Comparison of ENCODE assay signal across 8 cellular contexts in the genomic region with DNA sequence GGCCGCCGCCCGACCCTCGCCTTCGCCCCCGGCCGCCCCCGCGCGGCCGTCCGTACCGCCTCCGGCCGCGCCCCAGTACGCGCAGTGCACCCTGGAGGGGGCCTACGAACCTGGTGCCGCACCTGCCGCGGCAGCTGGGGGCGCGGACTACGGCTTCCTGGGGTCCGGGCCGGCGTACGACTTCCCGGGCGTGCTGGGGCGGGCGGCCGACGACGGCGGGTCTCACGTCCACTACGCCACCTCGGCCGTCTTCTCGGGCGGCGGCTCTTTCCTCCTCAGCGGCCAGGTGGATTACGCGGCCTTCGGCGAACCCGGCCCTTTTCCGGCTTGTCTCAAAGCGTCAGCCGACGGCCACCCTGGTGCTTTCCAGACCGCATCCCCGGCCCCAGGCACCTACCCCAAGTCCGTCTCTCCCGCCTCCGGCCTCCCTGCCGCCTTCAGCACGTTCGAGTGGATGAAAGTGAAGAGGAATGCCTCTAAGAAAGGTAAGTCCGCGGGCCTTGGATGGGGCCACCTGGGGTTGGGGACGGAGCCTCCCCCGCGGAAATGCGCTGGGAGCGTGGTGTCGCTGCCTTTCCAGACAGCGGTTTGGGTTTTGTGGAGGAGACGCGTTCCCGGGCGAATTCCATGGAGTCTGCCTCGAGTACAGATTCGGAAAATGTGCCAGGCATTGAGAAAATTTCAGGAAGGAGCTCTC. TPM values are rescaled to one million over a fixed set of nuclear protein-coding genes. Genes with fewer than 3 reads are reported as not detected.
DNase-seq lines count a peak whose midpoint lies in the region; TF ChIP-seq lines count a peak whose summit lies in the region.

No MANE protein-coding gene starts in this region.

- WGBS in suprapubic skin = 5% methylated on average over 47 of the region's 77 CpGs

- H3K36me3 ChIP-seq in suprapubic skin = no peaks in the 10 kb centered on the region

- TF ChIP-seq CTCF in suprapubic skin (IDR thresholded peaks at IDR 0.05) = no peak

- H3K9me3 ChIP-seq in suprapubic skin = no peaks in the 10 kb centered on the region

- H3K27ac ChIP-seq in suprapubic skin = no peak overlapping the region

- H3K4me1 Mint-ChIP-seq in T-helper 1 cell treated with Interleukin-12 subunit alpha and Interleukin-12 subunit beta and Interleukin-4 antibody, amounts not matched to agents 30 μg/mL and 1 μg/mL, for 36 hours (ENCODE audit: low read depth) = peaks cover 10% of the 10 kb centered on the region
- H3K4me1 Mint-ChIP-seq in activated naive CD4-positive, alpha-beta T cell treated with anti-CD3 and anti-CD28 coated beads, Interleukin-2, amount 50 U/mL, for 24 hours = peaks cover 17% of the 10 kb centered on the region

- peak overlapping the region; percentile 62 for H3K4me3 ChIP-seq in suprapubic skin

- H3K4me3 Mint-ChIP-seq in T-helper 1 cell treated with Interleukin-12 subunit alpha and Interleukin-12 subunit beta and Interleukin-4 antibody, amounts not matched to agents 30 μg/mL and 1 μg/mL, for 36 hours = peak overlapping the region; percentile 17
- H3K4me3 Mint-ChIP-seq in activated naive CD4-positive, alpha-beta T cell treated with anti-CD3 and anti-CD28 coated beads, Interleukin-2, amount 50 U/mL, for 24 hours = peak overlapping the region; percentile 55

- no peak for TF ChIP-seq EP300 in suprapubic skin (IDR thresholded peaks at IDR 0.05)

- no peak overlapping the region for H3K27ac Mint-ChIP-seq in T-helper 1 cell treated with Interleukin-12 subunit alpha and Interleukin-12 subunit beta and Interleukin-4 antibody, amounts not matched to agents 30 μg/mL and 1 μg/mL, for 36 hours
- H3K27ac Mint-ChIP-seq in activated naive CD4-positive, alpha-beta T cell treated with anti-CD3 and anti-CD28 coated beads, Interleukin-2, amount 50 U/mL, for 24 hours = no peak overlapping the region

- no peak for TF ChIP-seq POLR2A in suprapubic skin (IDR thresholded peaks at IDR 0.05)

- peaks cover 1% of the 10 kb centered on the region for H3K36me3 Mint-ChIP-seq in T-helper 1 cell treated with Interleukin-12 subunit alpha and Interleukin-12 subunit beta and Interleukin-4 antibody, amounts not matched to agents 30 μg/mL and 1 μg/mL, for 36 hours (ENCODE audit: low read depth)
- H3K36me3 Mint-ChIP-seq in activated naive CD4-positive, alpha-beta T cell treated with anti-CD3 and anti-CD28 coated beads, Interleukin-2, amount 50 U/mL, for 24 hours = peaks cover 4% of the 10 kb centered on the region

- peaks cover 83% of the 10 kb centered on the region for H3K27me3 ChIP-seq in suprapubic skin

- H3K27me3 Mint-ChIP-seq in T-helper 1 cell treated with Interleukin-12 subunit alpha and Interleukin-12 subunit beta and Interleukin-4 antibody, amounts not matched to agents 30 μg/mL and 1 μg/mL, for 36 hours (ENCODE audit: low read depth) = peaks cover 78% of the 10 kb centered on the region
- H3K27me3 Mint-ChIP-seq in activated naive CD4-positive, alpha-beta T cell treated with anti-CD3 and anti-CD28 coated beads, Interleukin-2, amount 50 U/mL, for 24 hours = peaks cover 57% of the 10 kb centered on the region

- DNase-seq in T-helper 1 cell (no peak), left kidney (ENCODE audit: low read depth, low spot score) (peak; percentile 73), suprapubic skin (ENCODE audit: low spot score in 2 of 2) (peak; percentile 63 to 80), D341Med (ENCODE audit: low spot score) (no peak), middle frontal gyrus (ENCODE audit: extremely low spot score, low spot score) (no peak)
- DNase-seq in stimulated activated CD4-positive, alpha-beta T cell treated with anti-CD3 and anti-CD28 coated beads, Interleukin-1b, Interleukin-23, amount 100 ng/mL, for 48 hours = no peak

- no peaks in the 10 kb centered on the region for H3K9me3 Mint-ChIP-seq in T-helper 1 cell treated with Interleukin-12 subunit alpha and Interleukin-12 subunit beta and Interleukin-4 antibody, amounts not matched to agents 30 μg/mL and 1 μg/mL, for 36 hours
- H3K9me3 Mint-ChIP-seq in activated naive CD4-positive, alpha-beta T cell treated with anti-CD3 and anti-CD28 coated beads, Interleukin-2, amount 50 U/mL, for 24 hours = peaks cover 6% of the 10 kb centered on the region

- peaks cover 24% of the 10 kb centered on the region for H3K4me1 ChIP-seq in suprapubic skin

RNA-seq across cellular contexts. Expression of a gene that starts 0.6 kb away (rescaled TPM):
- under 1 TPM in 2 of 4 donors, not detected in 2; 0.85 to 0.89 TPM for total RNA-seq in suprapubic skin

RNA-seq across cellular contexts. Expression of a gene that starts 32.0 kb away (rescaled TPM):
- total RNA-seq in suprapubic skin = 1 to 10 TPM in 2 of 4 donors, under 1 TPM in 2; 0.49 to 3.5 (median 1.5) TPM

RNA-seq across cellular contexts. Expression of a gene that starts 37.8 kb away (rescaled TPM):
- total RNA-seq in suprapubic skin = 1 to 10 TPM in 2 of 4 donors, not detected in 2; 1.9 to 3.1 TPM

RNA-seq across cellular contexts. Expression of a gene that starts 59.6 kb away (rescaled TPM):
- 1 to 10 TPM; 1.4 to 6.0 (median 2.6) TPM for total RNA-seq in suprapubic skin

Comparison
In these comparisons a context has a peak if more than half of its experiments do, and no peak if none do; other contexts are left out.
1. DNase-seq: peak in left kidney (single experiment) and suprapubic skin (2 of 2); none in T-helper 1 cell (0 of 5), D341Med (single experiment), middle frontal gyrus (single experiment) and stimulated activated CD4-positive, alpha-beta T cell treated with anti-CD3 and anti-CD28 coated beads, Interleukin-1b, Interleukin-23, amount 100 ng/mL, for 48 hours (single experiment).